ENCODE assay signal across 2 cellular contexts in genomic region chr5:669111-669841, GRCh38.
TF ChIP-seq lines count a peak whose summit lies in the region.

No MANE protein-coding gene starts in this region.

TF ChIP-seq in GM12878, 131 proteins besides CTCF, POLR2A, EP300 and RAD21:
- no peak for TF ChIP-seq E2F8 (IDR thresholded peaks at IDR 0.05; ENCODE audit: low read depth, partially characterized antibody)
- no peak for TF ChIP-seq ETV6 (conservative IDR thresholded peaks at IDR 0.05 in 1 of 2, IDR thresholded peaks at IDR 0.05 in 1 of 2; ENCODE audit: borderline replicate concordance in 1 of 2, low read depth in 1 of 2)
- TF ChIP-seq YY1 (IDR thresholded peaks at IDR 0.05; ENCODE audit: low read depth, low read length), result 0 out of 2 replicates have a peak, but pooled peaks have one; percentile 33
- TF ChIP-seq RB1 (IDR thresholded peaks at IDR 0.05; ENCODE audit: borderline replicate concordance), result no peak
- TF ChIP-seq IRF3 (IDR thresholded peaks at IDR 0.05), result no peak
- peak; percentile 75 for TF ChIP-seq ZBTB33 (IDR thresholded peaks at IDR 0.05)
- no peak for TF ChIP-seq SMC3 (IDR thresholded peaks at IDR 0.05; ENCODE audit: borderline replicate concordance, low read length)
- no peak for TF ChIP-seq BCLAF1 (IDR thresholded peaks at IDR 0.05)

TF ChIP-seq in HepG2, 621 proteins besides CTCF, POLR2A, EP300 and RAD21 (continues in another document):
- TF ChIP-seq POLR2G (IDR thresholded peaks at IDR 0.05; ENCODE audit: low read depth, low read length), result peak; percentile 4; the same call in 1 of the 2 replicates
- TF ChIP-seq ZNF709 (CRISPR knock-in tag; IDR thresholded peaks at IDR 0.05), result no peak
- peak; percentile 99 for TF ChIP-seq ZBTB33 (CRISPR knock-in tag; IDR thresholded peaks at IDR 0.05)
- TF ChIP-seq AGO2 (optimal IDR thresholded peaks at IDR 0.05; ENCODE audit: low read depth, low read length), result peak; percentile 69
- TF ChIP-seq NFYC (CRISPR knock-in tag; IDR thresholded peaks at IDR 0.05), result no peak
- peak; percentile 52; the same call in 1 of the 2 replicates for TF ChIP-seq KDM2A (CRISPR knock-in tag; IDR thresholded peaks at IDR 0.05; ENCODE audit: borderline replicate concordance, low read depth)
- TF ChIP-seq ZSCAN22 (CRISPR knock-in tag; IDR thresholded peaks at IDR 0.05), result no peak
- TF ChIP-seq ZNF687 (CRISPR knock-in tag; IDR thresholded peaks at IDR 0.05), result peak; percentile 37; the same call in 1 of the 2 replicates
- TF ChIP-seq SMARCC2 (IDR thresholded peaks at IDR 0.05), result no peak
- TF ChIP-seq PATZ1 (CRISPR knock-in tag; IDR thresholded peaks at IDR 0.05), result peak; percentile 22; the same call in 1 of the 2 replicates
- TF ChIP-seq TIGD3 (CRISPR knock-in tag; IDR thresholded peaks at IDR 0.05; ENCODE audit: borderline replicate concordance), result no peak
- TF ChIP-seq ZFP91 (CRISPR knock-in tag; IDR thresholded peaks at IDR 0.05; ENCODE audit: borderline replicate concordance), result peak; percentile 53; the same call in 1 of the 2 replicates
- 0 out of 2 replicates have a peak, but pooled peaks have one; percentile 12 for TF ChIP-seq FOSL2 (CRISPR knock-in tag; IDR thresholded peaks at IDR 0.05)
- peak; percentile 6; the same call in 1 of the 2 replicates for TF ChIP-seq SMC3 (IDR thresholded peaks at IDR 0.05; ENCODE audit: low read length)
- peak; percentile 47 for TF ChIP-seq STAG1 (CRISPR knock-in tag; IDR thresholded peaks at IDR 0.05)
- TF ChIP-seq TEAD3 (CRISPR knock-in tag; optimal IDR thresholded peaks at IDR 0.05; ENCODE audit: borderline replicate concordance), result peak; percentile 77
- TF ChIP-seq SNAPC4 (CRISPR knock-in tag; IDR thresholded peaks at IDR 0.05), result no peak
- TF ChIP-seq ZNF652 (CRISPR knock-in tag; IDR thresholded peaks at IDR 0.05; ENCODE audit: borderline replicate concordance, low read depth), result no peak
- no peak for TF ChIP-seq ZNF34 (CRISPR knock-in tag; IDR thresholded peaks at IDR 0.05; ENCODE audit: borderline replicate concordance)
- no peak for TF ChIP-seq TFAP4 (IDR thresholded peaks at IDR 0.05; ENCODE audit: borderline replicate concordance, low read depth)
- TF ChIP-seq GABPB1 (CRISPR knock-in tag; IDR thresholded peaks at IDR 0.05), result peak; percentile 35; the same call in 1 of the 2 replicates
- TF ChIP-seq ZNF280B (CRISPR knock-in tag; IDR thresholded peaks at IDR 0.05; ENCODE audit: borderline replicate concordance), result no peak
- TF ChIP-seq ZNF44 (CRISPR knock-in tag; IDR thresholded peaks at IDR 0.05), result no peak
- TF ChIP-seq XRCC5 (optimal IDR thresholded peaks at IDR 0.05; ENCODE audit: low read length), result peak; percentile 53
